ENCODE assay signal across 31 cellular contexts in the genomic region with DNA sequence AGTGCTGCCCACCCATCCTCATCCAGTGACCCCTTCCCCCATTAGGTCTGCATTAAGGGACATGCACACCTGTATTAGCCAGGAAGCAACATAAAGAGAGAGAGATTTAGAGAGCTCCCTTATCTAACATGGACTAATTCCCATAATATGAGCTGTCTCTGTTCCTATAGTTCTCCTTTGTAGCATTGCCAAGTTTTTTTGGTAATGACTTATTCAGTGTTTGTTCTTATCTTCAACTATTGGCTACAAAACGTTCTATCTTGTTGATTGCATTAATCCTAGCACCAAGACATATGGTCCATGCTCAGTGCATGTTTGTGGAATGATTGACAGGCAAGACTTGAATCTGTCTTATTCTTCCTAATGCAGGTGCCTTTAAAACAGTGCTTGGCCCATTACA.
"Had no signal": no experiment of that assay in that cellular context is flagged by ENCODE, and none has a peak within 500 bp of the region (broad histone marks: within the 10 kb centered on the region; RNA-seq: fewer than 3 reads in every experiment).

No MANE protein-coding gene starts in this region.

- DNase-seq: activated B cell treated with CpG ODN at 0.5 μM for 24 hours; activated CD4-positive, alpha-beta memory T cell treated with anti-CD3 and anti-CD28 coated beads for 36 hours; activated CD4-positive, alpha-beta T cell treated with anti-CD3 and anti-CD28 coated beads for 4 hours; activated CD4-positive, alpha-beta T cell treated with anti-CD3 and anti-CD28 coated beads, Interleukin-2, amount 50 U/mL, for 1 hour; activated CD4-positive, CD25-positive, alpha-beta regulatory T cell treated with anti-CD3 and anti-CD28 coated beads, Interleukin-2, amount 50 U/mL, for 72 hours; activated CD8-positive, alpha-beta memory T cell treated with anti-CD3 and anti-CD28 coated beads, Interleukin-2, amount 50 U/mL, for 4 hours; activated naive CD4-positive, alpha-beta T cell treated with anti-CD3 and anti-CD28 coated beads, Interleukin-2, amount 10 ng/mL, durations not matched to agents 7 days and 5 days; activated naive CD8-positive, alpha-beta T cell treated with anti-CD3 and anti-CD28 coated beads, Interleukin-2, amount 50 U/mL, for 24 hours; activated T-cell treated with anti-CD3 and anti-CD28 coated beads for 4 hours; activated T-cell treated with anti-CD3 and anti-CD28 coated beads, Interleukin-2, amount 50 U/mL, for 4 hours; amniotic stem cell; aorta; caudate nucleus; cerebellar nuclear complex; MM.1S; MV-4-11; NCI-H1092 treated with DMSO at 0.1 percent for 48 hours; NCI-H1436; NCI-H1694; NCI-H1930; NCI-H2081 treated with DMSO at 0.1 percent for 48 hours; NCI-H524 treated with DMSO at 0.1 percent for 48 hours; OCI-M1; Right ventricle myocardium superior; SW 1271; T-helper 1 cell; T-helper 2 cell; T-helper 9 cell had no signal

- FAIRE-seq: colon had no signal

- H3K27ac ChIP-seq: KMS-11, VCaP had no signal

- H3K4me2 ChIP-seq: KMS-11 had no signal

- H3K9ac ChIP-seq: KMS-11 had no signal

- ATAC-seq: activated naive CD8-positive, alpha-beta T cell treated with anti-CD3 and anti-CD28 coated beads, Interleukin-2, amount 50 U/mL, for 24 hours; activated T-cell treated with anti-CD3 and anti-CD28 coated beads, Interleukin-2, amount 50 U/mL, for 4 hours had no signal
